ENCODE assay signal across 1 cellular context in genomic region chr11:44780940-44781631, GRCh38.
TF ChIP-seq lines count a peak whose summit lies in the region.

No MANE protein-coding gene starts in this region.

TF ChIP-seq in K562, 482 proteins besides CTCF, POLR2A, EP300 and RAD21 (continued from another document and continues in another):
- TF ChIP-seq ESRRB (CRISPR knock-in tag; IDR thresholded peaks at IDR 0.05; ENCODE audit: borderline replicate concordance) = no peak
- peak; percentile 51 for TF ChIP-seq TAF1 (IDR thresholded peaks at IDR 0.05; ENCODE audit: control insufficient read depth, extremely low read depth, insufficient read depth, low read length, severe bottlenecking)
- TF ChIP-seq CBX2 (IDR thresholded peaks at IDR 0.05; ENCODE audit: insufficient read depth, low read length, poor library complexity, severe bottlenecking) = no peak
- TF ChIP-seq PHTF2 (CRISPR knock-in tag; IDR thresholded peaks at IDR 0.05) = no peak
- TF ChIP-seq ZNF583 (CRISPR knock-in tag; IDR thresholded peaks at IDR 0.05) = no peak
- TF ChIP-seq HMBOX1 (IDR thresholded peaks at IDR 0.05) = no peak
- TF ChIP-seq U2AF1 (optimal IDR thresholded peaks at IDR 0.05; ENCODE audit: low read depth, low read length) = no peak
- TF ChIP-seq HMGXB4 (CRISPR knock-in tag; IDR thresholded peaks at IDR 0.05) = no peak
- no peak; a peak in 1 of 6 replicates for TF ChIP-seq ZBTB11 (CRISPR knock-in tag; IDR thresholded peaks at IDR 0.05)
- no peak for TF ChIP-seq KLF10 (CRISPR knock-in tag; IDR thresholded peaks at IDR 0.05)
- peak; percentile 100 for TF ChIP-seq CEBPB (tag; IDR thresholded peaks at IDR 0.05)
- peak in 1 of 2 experiments; percentile 89; a peak in 2 of 4 replicates for TF ChIP-seq ZMIZ1 (IDR thresholded peaks at IDR 0.05; ENCODE audit: low read depth in 2 of 2, low read length in 2 of 2)
- no peak for TF ChIP-seq NCOA4 (IDR thresholded peaks at IDR 0.05; ENCODE audit: partially characterized antibody)
- no peak for TF ChIP-seq KAT7 (CRISPR knock-in tag; IDR thresholded peaks at IDR 0.05; ENCODE audit: borderline replicate concordance)
- TF ChIP-seq ELK1 (CRISPR knock-in tag; IDR thresholded peaks at IDR 0.05) = no peak
- no peak for TF ChIP-seq HINFP (tag; conservative IDR thresholded peaks at IDR 0.05; ENCODE audit: low read depth)
- no peak for TF ChIP-seq POU5F1 (IDR thresholded peaks at IDR 0.05; ENCODE audit: borderline replicate concordance, low read depth, low read length, partially characterized antibody)
- TF ChIP-seq HEY1 (CRISPR knock-in tag; IDR thresholded peaks at IDR 0.05; ENCODE audit: borderline replicate concordance) = no peak
- TF ChIP-seq ZBED1 (IDR thresholded peaks at IDR 0.05) = peak; percentile 59; the same call in 1 of the 2 replicates
- no peak for TF ChIP-seq ZNF785 (CRISPR knock-in tag; IDR thresholded peaks at IDR 0.05)
- TF ChIP-seq HMGN3 (IDR thresholded peaks at IDR 0.05; ENCODE audit: borderline replicate concordance, extremely low read depth, insufficient read length, low read depth, low read length) = peak; percentile 39
- no peak for TF ChIP-seq TRIM25 (IDR thresholded peaks at IDR 0.05; ENCODE audit: borderline replicate concordance)
- TF ChIP-seq BCLAF1 (IDR thresholded peaks at IDR 0.05; ENCODE audit: borderline replicate concordance in 1 of 2, control insufficient read depth in 1 of 2, low read depth in 2 of 2, low read length in 1 of 2) = 0 out of 4 replicates have a peak, but pooled peaks of 1 of the 2 experiments have one; percentile 53
- TF ChIP-seq ILK (tag; IDR thresholded peaks at IDR 0.05; ENCODE audit: borderline replicate concordance, low read depth) = no peak
- peak; percentile 79 for TF ChIP-seq CREM (IDR thresholded peaks at IDR 0.05; ENCODE audit: low read depth)
- no peak for TF ChIP-seq TCF7L2 (IDR thresholded peaks at IDR 0.05; ENCODE audit: low read depth, low read length)
- peak; percentile 57; the same call in 1 of the 2 replicates for TF ChIP-seq ETV5 (CRISPR knock-in tag; IDR thresholded peaks at IDR 0.05; ENCODE audit: low read depth)
- TF ChIP-seq SNIP1 (IDR thresholded peaks at IDR 0.05; ENCODE audit: low read depth) = no peak
- no peak for TF ChIP-seq ZNF165 (CRISPR knock-in tag; IDR thresholded peaks at IDR 0.05; ENCODE audit: borderline replicate concordance)
- peak in 1 of 2 experiments; percentile 27 for TF ChIP-seq NCOA2 (IDR thresholded peaks at IDR 0.05; ENCODE audit: partially characterized antibody in 2 of 2)
- TF ChIP-seq MBD1 (CRISPR knock-in tag; IDR thresholded peaks at IDR 0.05) = no peak
- peak; percentile 45; the same call in 1 of the 2 replicates for TF ChIP-seq FOXJ2 (tag; IDR thresholded peaks at IDR 0.05)
- TF ChIP-seq HMG20B (CRISPR knock-in tag; IDR thresholded peaks at IDR 0.05) = no peak
- peak; percentile 94 for TF ChIP-seq MITF (IDR thresholded peaks at IDR 0.05)
- no peak for TF ChIP-seq MCM2 (IDR thresholded peaks at IDR 0.05; ENCODE audit: low read depth)
- TF ChIP-seq PHB (CRISPR knock-in tag; IDR thresholded peaks at IDR 0.05) = no peak
- TF ChIP-seq DNMT1 (IDR thresholded peaks at IDR 0.05) = no peak
- TF ChIP-seq GABPA (tag; conservative IDR thresholded peaks at IDR 0.05; ENCODE audit: low read depth) = 0 out of 2 replicates have a peak, but pooled peaks have one; percentile 22
